9 cellular contexts compared by ENCODE assay signal in genomic region chr1:9651220-9651564, GRCh38. TPM values are rescaled to one million over a fixed set of nuclear protein-coding genes. Genes with fewer than 3 reads are reported as not detected.
DNase-seq lines count a peak whose midpoint lies in the region; ATAC-seq and TF ChIP-seq lines count a peak whose summit lies in the region.
"Had no signal": no experiment of that assay in that cellular context is flagged by ENCODE, and none has a peak within 500 bp of the region (broad histone marks: within the 10 kb centered on the region; RNA-seq: fewer than 3 reads in every experiment).

No MANE protein-coding gene starts in this region.

- WGBS in iPS DF 6.9 (ENCODE audit: insufficient coverage, insufficient read length) = no CpG with 5 or more reads among the region's 10 CpGs

- no peak for ATAC-seq in stimulated activated memory B cell treated with anti-CD40 and anti-IgM and Interleukin-4, amounts not matched to agents 10 μg/mL and 1 μg/mL and 100 μg/mL, for 72 hours
- ATAC-seq in GM18505 (IDR thresholded peaks at IDR 0.05; ENCODE audit: unreplicated experiment) = no peak
- no peak for ATAC-seq in GM19467 (IDR thresholded peaks at IDR 0.05; ENCODE audit: unreplicated experiment)
- ATAC-seq in left lobe of liver = no peak

- H3K27me3 Mint-ChIP-seq in T-helper 1 cell treated with Interleukin-12 subunit alpha and Interleukin-12 subunit beta and Interleukin-4 antibody, amounts not matched to agents 30 μg/mL and 1 μg/mL, for 36 hours (ENCODE audit: low read depth) = no peaks in the 10 kb centered on the region
- H3K27me3 Mint-ChIP-seq in activated CD4-positive, alpha-beta memory T cell treated with anti-CD3 and anti-CD28 coated beads for 36 hours = no peaks in the 10 kb centered on the region
- H3K27me3 Mint-ChIP-seq in stimulated activated memory B cell treated with anti-CD40 and anti-IgM and Interleukin-4, amounts not matched to agents 10 μg/mL and 1 μg/mL and 100 μg/mL, for 72 hours = no peaks in the 10 kb centered on the region

- no peak for TF ChIP-seq POLR2A in GM18505 (IDR thresholded peaks at IDR 0.05; ENCODE audit: borderline replicate concordance, extremely low read depth, insufficient read depth, insufficient read length)

- intact Hi-C loops in activated CD4-positive, alpha-beta memory T cell treated with anti-CD3 and anti-CD28 coated beads for 36 hours (cut with micrococcal nuclease) = no loop called here

- H3K36me3 Mint-ChIP-seq in T-helper 1 cell treated with Interleukin-12 subunit alpha and Interleukin-12 subunit beta and Interleukin-4 antibody, amounts not matched to agents 30 μg/mL and 1 μg/mL, for 36 hours (ENCODE audit: low read depth) = peaks cover 37% of the 10 kb centered on the region
- H3K36me3 Mint-ChIP-seq in activated CD4-positive, alpha-beta memory T cell treated with anti-CD3 and anti-CD28 coated beads for 36 hours = peaks cover 18% of the 10 kb centered on the region
- H3K36me3 Mint-ChIP-seq in stimulated activated memory B cell treated with anti-CD40 and anti-IgM and Interleukin-4, amounts not matched to agents 10 μg/mL and 1 μg/mL and 100 μg/mL, for 72 hours = peaks cover 12% of the 10 kb centered on the region

- DNase-seq in T-helper 1 cell (no peak), iPS DF 6.9 (ENCODE audit: low read depth, low spot score) (no peak), left lobe of liver (ENCODE audit: low spot score) (no peak)
- DNase-seq in activated CD4-positive, alpha-beta memory T cell treated with anti-CD3 and anti-CD28 coated beads for 36 hours = no peak
- DNase-seq: NCI-H446 treated with DMSO at 0.1 percent for 48 hours had no signal

- H3K27ac Mint-ChIP-seq in T-helper 1 cell treated with Interleukin-12 subunit alpha and Interleukin-12 subunit beta and Interleukin-4 antibody, amounts not matched to agents 30 μg/mL and 1 μg/mL, for 36 hours = peak overlapping the region; percentile 91
- peak overlapping the region; percentile 97 for H3K27ac Mint-ChIP-seq in activated CD4-positive, alpha-beta memory T cell treated with anti-CD3 and anti-CD28 coated beads for 36 hours
- peak overlapping the region; percentile 90 for H3K27ac Mint-ChIP-seq in stimulated activated memory B cell treated with anti-CD40 and anti-IgM and Interleukin-4, amounts not matched to agents 10 μg/mL and 1 μg/mL and 100 μg/mL, for 72 hours

- H3K9me3 ChIP-seq in iPS DF 6.9 (ENCODE audit: control insufficient read depth, insufficient read depth, low read length) = no peaks in the 10 kb centered on the region

- H3K4me3 Mint-ChIP-seq in T-helper 1 cell treated with Interleukin-12 subunit alpha and Interleukin-12 subunit beta and Interleukin-4 antibody, amounts not matched to agents 30 μg/mL and 1 μg/mL, for 36 hours = peak overlapping the region; percentile 97
- H3K4me3 Mint-ChIP-seq in activated CD4-positive, alpha-beta memory T cell treated with anti-CD3 and anti-CD28 coated beads for 36 hours = peak overlapping the region; percentile 97
- peak overlapping the region; percentile 95 for H3K4me3 Mint-ChIP-seq in stimulated activated memory B cell treated with anti-CD40 and anti-IgM and Interleukin-4, amounts not matched to agents 10 μg/mL and 1 μg/mL and 100 μg/mL, for 72 hours

- peak overlapping the region; percentile 49; the same call in 1 of the 2 replicates for H3K4me3 ChIP-seq in iPS DF 6.9 (ENCODE audit: low read length)

- H3K4me1 Mint-ChIP-seq in T-helper 1 cell treated with Interleukin-12 subunit alpha and Interleukin-12 subunit beta and Interleukin-4 antibody, amounts not matched to agents 30 μg/mL and 1 μg/mL, for 36 hours (ENCODE audit: low read depth) = peaks cover 36% of the 10 kb centered on the region
- H3K4me1 Mint-ChIP-seq in activated CD4-positive, alpha-beta memory T cell treated with anti-CD3 and anti-CD28 coated beads for 36 hours (ENCODE audit: low read depth) = peaks cover 37% of the 10 kb centered on the region
- H3K4me1 Mint-ChIP-seq in stimulated activated memory B cell treated with anti-CD40 and anti-IgM and Interleukin-4, amounts not matched to agents 10 μg/mL and 1 μg/mL and 100 μg/mL, for 72 hours = peaks cover 47% of the 10 kb centered on the region

- H3K27me3 ChIP-seq in iPS DF 6.9 (ENCODE audit: control insufficient read depth, insufficient read depth, low read length) = peaks cover 9% of the 10 kb centered on the region

- 0 out of 2 replicates have a peak, but pooled peaks cover 3% of the 10 kb centered on the region for H3K4me1 ChIP-seq in iPS DF 6.9 (ENCODE audit: control insufficient read depth, insufficient read depth, low read length)

- H3K36me3 ChIP-seq in iPS DF 6.9 (ENCODE audit: control insufficient read depth, insufficient read depth, low read length) = no peaks in the 10 kb centered on the region

- POLR2A ChIA-PET in activated CD4-positive, alpha-beta memory T cell treated with anti-CD3 and anti-CD28 coated beads for 36 hours (lab: Charles Lee) = interaction anchor here (1.1 to 7.1 kb wide), 3 partner anchors 15 to 51 kb away, joined by 3 to 114 read pairs (median 47); no protein-coding TSS in a partner anchor

- H3K27ac ChIP-seq in iPS DF 6.9 (ENCODE audit: low read length) = no peak overlapping the region

- CTCF ChIA-PET in activated CD4-positive, alpha-beta memory T cell treated with anti-CD3 and anti-CD28 coated beads for 36 hours (lab: Charles Lee) = interaction anchor here (1.7 to 9.0 kb wide), 4 partner anchors 22 to 70 kb away, joined by 4 to 113 read pairs (median 14); no protein-coding TSS in a partner anchor

- H3K9me3 Mint-ChIP-seq in T-helper 1 cell treated with Interleukin-12 subunit alpha and Interleukin-12 subunit beta and Interleukin-4 antibody, amounts not matched to agents 30 μg/mL and 1 μg/mL, for 36 hours = no peaks in the 10 kb centered on the region
- no peaks in the 10 kb centered on the region for H3K9me3 Mint-ChIP-seq in activated CD4-positive, alpha-beta memory T cell treated with anti-CD3 and anti-CD28 coated beads for 36 hours
- no peaks in the 10 kb centered on the region for H3K9me3 Mint-ChIP-seq in stimulated activated memory B cell treated with anti-CD40 and anti-IgM and Interleukin-4, amounts not matched to agents 10 μg/mL and 1 μg/mL and 100 μg/mL, for 72 hours

RNA-seq across cellular contexts. Expression of gene PIK3CD, which starts 0.3 kb away (rescaled TPM):
- 100 to 1,000 TPM; 129 to 138 TPM for total RNA-seq in activated CD4-positive, alpha-beta memory T cell treated with anti-CD3 and anti-CD28 coated beads for 36 hours
- 2.6 TPM for total RNA-seq in left lobe of liver

Comparison
In these comparisons a context has a peak if more than half of its experiments do, and no peak if none do; other contexts are left out.
1. RNA of gene PIK3CD, which starts 0.3 kb away (total RNA-seq): 129 to 138 TPM in activated CD4-positive, alpha-beta memory T cell treated with anti-CD3 and anti-CD28 coated beads for 36 hours; 2.6 TPM in left lobe of liver (single experiment); every median in the first group is over 10 times any median in the second.
2. Peak in every context shown above with its lines, with median percentiles within 50 percentile points of each other: H3K27ac Mint-ChIP-seq and H3K4me3 Mint-ChIP-seq.